In genomic region chr3:138947303-138948121, GRCh38 we compare ENCODE assay signal across 10 cellular contexts. TPM values are rescaled to one million over a fixed set of nuclear protein-coding genes. Genes with fewer than 3 reads are reported as not detected.
DNase-seq lines count a peak whose midpoint lies in the region; ATAC-seq lines count a peak whose summit lies in the region.
"Had no signal": no experiment of that assay in that cellular context is flagged by ENCODE, and none has a peak within 500 bp of the region (broad histone marks: within the 10 kb centered on the region; RNA-seq: fewer than 3 reads in every experiment).

No MANE protein-coding gene starts in this region.

- H3K4me3 ChIP-seq in adipocyte (ENCODE audit: low read length) (peak overlapping the region; percentile 39), subcutaneous abdominal adipose tissue (ENCODE audit: low read depth in 1 of 5, low read length in 5 of 5) (peak overlapping the region in 4 of 5 donors; percentile 14 to 64 (median 48))

- H3K4me3 Mint-ChIP-seq in activated T-cell treated with anti-CD3 and anti-CD28 coated beads, Interleukin-2, amount 50 U/mL, for 24 hours: peak overlapping the region; percentile 67

- H3K27me3 Mint-ChIP-seq in activated T-cell treated with anti-CD3 and anti-CD28 coated beads, Interleukin-2, amount 50 U/mL, for 24 hours: peaks cover 89% of the 10 kb centered on the region

- H3K27ac ChIP-seq in subcutaneous abdominal adipose tissue (ENCODE audit: low read depth, low read length): no peak overlapping the region

- no peaks in the 10 kb centered on the region for H3K9me3 ChIP-seq in adipocyte (ENCODE audit: control insufficient read depth, low read length)
- no peaks in the 10 kb centered on the region for H3K9me3 ChIP-seq in subcutaneous abdominal adipose tissue (ENCODE audit: control insufficient read depth in 5 of 5, low read length in 5 of 5)

- H3K4me1 ChIP-seq in adipocyte (ENCODE audit: control insufficient read depth, insufficient read depth, low read length): no peaks in the 10 kb centered on the region
- H3K4me1 ChIP-seq in subcutaneous abdominal adipose tissue (ENCODE audit: control insufficient read depth in 5 of 5, insufficient read depth in 5 of 5, low read length in 5 of 5): peaks cover 0 to 46% (median 41%) of the 10 kb centered on the region in 5 donors

- no peaks in the 10 kb centered on the region for H3K9me3 Mint-ChIP-seq in activated T-cell treated with anti-CD3 and anti-CD28 coated beads, Interleukin-2, amount 50 U/mL, for 24 hours

- no peak for ATAC-seq in left lobe of liver
- ATAC-seq in HG02852 (IDR thresholded peaks at IDR 0.05; ENCODE audit: unreplicated experiment): no peak

- H3K36me3 ChIP-seq in adipocyte (ENCODE audit: control insufficient read depth, insufficient read depth, low read length, severe bottlenecking) (no peaks in the 10 kb centered on the region), subcutaneous abdominal adipose tissue (ENCODE audit: control insufficient read depth in 5 of 5, insufficient read depth in 5 of 5, low read length in 5 of 5) (no peaks in the 10 kb centered on the region)

- no peak overlapping the region for H3K9ac ChIP-seq in adipocyte (ENCODE audit: low read length)
- H3K9ac ChIP-seq in subcutaneous abdominal adipose tissue (ENCODE audit: low read length in 5 of 5): no peak overlapping the region

- DNase-seq in activated T-cell treated with anti-CD3 and anti-CD28 coated beads, Interleukin-2, amount 50 U/mL, for 24 hours: peak; percentile 41
- DNase-seq in activated T-cell treated with anti-CD3 and anti-CD28 coated beads, Interleukin-2, amount 50 U/mL, for 1 hour: no peak
- DNase-seq in adipocyte (ENCODE audit: low read depth) (no peak), left lobe of liver (ENCODE audit: low spot score) (peak; percentile 12), head of caudate nucleus (no peak), NK-92 (lab: John Stamatoyannopoulos, UW; ENCODE audit: unreplicated experiment) (no peak)
- DNase-seq: activated CD4-positive, CD25-positive, alpha-beta regulatory T cell treated with anti-CD3 and anti-CD28 coated beads, Interleukin-2, amount 50 U/mL, for 72 hours; hippocampal formation had no signal

- intact Hi-C loops in head of caudate nucleus (cut with DNase I): no loop called here

- H3K36me3 Mint-ChIP-seq in activated T-cell treated with anti-CD3 and anti-CD28 coated beads, Interleukin-2, amount 50 U/mL, for 24 hours (ENCODE audit: low read depth): no peaks in the 10 kb centered on the region

- no peak overlapping the region for H3K27ac Mint-ChIP-seq in activated T-cell treated with anti-CD3 and anti-CD28 coated beads, Interleukin-2, amount 50 U/mL, for 24 hours

- peaks cover 80% of the 10 kb centered on the region for H3K27me3 ChIP-seq in adipocyte (replicated peaks; ENCODE audit: control insufficient read depth, insufficient read depth, low read length)
- peaks cover 77 to 90% (median 81%) of the 10 kb centered on the region in 5 donors for H3K27me3 ChIP-seq in subcutaneous abdominal adipose tissue (ENCODE audit: control insufficient read depth in 5 of 5, insufficient read depth in 4 of 5, low read length in 5 of 5)

- peaks cover 41% of the 10 kb centered on the region for H3K4me1 Mint-ChIP-seq in activated T-cell treated with anti-CD3 and anti-CD28 coated beads, Interleukin-2, amount 50 U/mL, for 24 hours (ENCODE audit: low read depth)

RNA-seq across cellular contexts. Expression of gene FOXL2NB, which starts 0.5 kb away (rescaled TPM):
- not detected for total RNA-seq in left lobe of liver

RNA-seq across cellular contexts. Expression of gene FOXL2, which starts 0.6 kb away (rescaled TPM):
- total RNA-seq in left lobe of liver: 0.10 TPM

RNA-seq across cellular contexts. Expression of gene PRR23A, which starts 58.6 kb away (rescaled TPM):
- not detected for total RNA-seq in left lobe of liver

Comparison
In these comparisons a context has a peak if more than half of its experiments do, and no peak if none do; other contexts are left out.
1. DNase-seq: peak in activated T-cell treated with anti-CD3 and anti-CD28 coated beads, Interleukin-2, amount 50 U/mL, for 24 hours (single experiment) and left lobe of liver (single experiment); none in activated T-cell treated with anti-CD3 and anti-CD28 coated beads, Interleukin-2, amount 50 U/mL, for 1 hour (single experiment), adipocyte (single experiment), head of caudate nucleus (0 of 42) and NK-92 (single experiment).